Comparison of ENCODE assay signal across 21 cellular contexts in genomic region chr10:99768430-99769011, GRCh38. TPM values are rescaled to one million over a fixed set of nuclear protein-coding genes. Genes with fewer than 3 reads are reported as not detected.
DNase-seq lines count a peak whose midpoint lies in the region; ATAC-seq, FAIRE-seq and TF ChIP-seq lines count a peak whose summit lies in the region.
"Had no signal": no experiment of that assay in that cellular context is flagged by ENCODE, and none has a peak within 500 bp of the region (broad histone marks: within the 10 kb centered on the region; RNA-seq: fewer than 3 reads in every experiment).

No MANE protein-coding gene starts in this region.

- no peak overlapping the region for H2AFZ ChIP-seq in astrocyte (ENCODE audit: low read depth, low read length)
- peak overlapping the region; percentile 80 for H2AFZ ChIP-seq in neural progenitor cell (replicated peaks)

- no peak overlapping the region for H3K27ac Mint-ChIP-seq in astrocyte (ENCODE audit: unreplicated experiment)
- H3K27ac Mint-ChIP-seq in neural progenitor cell: peak overlapping the region; percentile 63
- H3K27ac Mint-ChIP-seq: CD14-positive monocyte had no signal

- H3K9me3 ChIP-seq in astrocyte (ENCODE audit: insufficient read depth, low read depth, low read length): no peaks in the 10 kb centered on the region
- H3K9me3 ChIP-seq in neural progenitor cell (ENCODE audit: low read depth): no peaks in the 10 kb centered on the region
- H3K9me3 ChIP-seq in gastrocnemius medialis: no peaks in the 10 kb centered on the region

- H4K20me1 ChIP-seq in astrocyte (ENCODE audit: insufficient read depth, low read length) (no peaks in the 10 kb centered on the region), neural progenitor cell (ENCODE audit: low read depth) (no peaks in the 10 kb centered on the region)

- H3K36me3 ChIP-seq in astrocyte (ENCODE audit: insufficient read depth, low read length) (no peaks in the 10 kb centered on the region), neural progenitor cell (no peaks in the 10 kb centered on the region), gastrocnemius medialis (no peaks in the 10 kb centered on the region)

- intact Hi-C loops in gastrocnemius medialis (cut with DNase I; ENCODE audit: low total_unique reads): no loop called here

- H3K4me3 Mint-ChIP-seq in astrocyte (ENCODE audit: unreplicated experiment) (no peak overlapping the region), neural progenitor cell (no peak overlapping the region)
- H3K4me3 Mint-ChIP-seq: CD14-positive monocyte had no signal

- H3K79me2 ChIP-seq in astrocyte (ENCODE audit: insufficient read depth, low read length): no peaks in the 10 kb centered on the region
- H3K79me2 ChIP-seq in neural progenitor cell (ENCODE audit: low read depth): no peaks in the 10 kb centered on the region

- H3K9me3 Mint-ChIP-seq in astrocyte (ENCODE audit: unreplicated experiment) (no peaks in the 10 kb centered on the region), neural progenitor cell (peaks cover 2% of the 10 kb centered on the region)

- H3K4me3 ChIP-seq in AG10803 (ENCODE audit: low read length) (no peak overlapping the region), astrocyte (ENCODE audit: insufficient read depth, low read depth, low read length) (no peak overlapping the region), neural progenitor cell (no peak overlapping the region), gastrocnemius medialis (no peak overlapping the region)
- H3K4me3 ChIP-seq: SK-N-MC had no signal

- no peaks in the 10 kb centered on the region for H3K36me3 Mint-ChIP-seq in astrocyte (ENCODE audit: low read depth, unreplicated experiment)
- peaks cover 2% of the 10 kb centered on the region for H3K36me3 Mint-ChIP-seq in neural progenitor cell

- H3K27me3 ChIP-seq in astrocyte (ENCODE audit: insufficient read depth, low read length) (no peaks in the 10 kb centered on the region), neural progenitor cell (no peaks in the 10 kb centered on the region), gastrocnemius medialis (no peaks in the 10 kb centered on the region)

- TF ChIP-seq POLR2A in gastrocnemius medialis (IDR thresholded peaks at IDR 0.05): no peak

- H3F3A ChIP-seq in neural progenitor cell (ENCODE audit: low read depth): no peaks in the 10 kb centered on the region

- H3K27me3 Mint-ChIP-seq in astrocyte (ENCODE audit: low read depth, unreplicated experiment): no peaks in the 10 kb centered on the region
- no peaks in the 10 kb centered on the region for H3K27me3 Mint-ChIP-seq in neural progenitor cell (ENCODE audit: insufficient read depth, low read depth)

- peaks cover 4% of the 10 kb centered on the region for H3K4me1 ChIP-seq in astrocyte (ENCODE audit: insufficient read depth, low read length)
- H3K4me1 ChIP-seq in neural progenitor cell: peaks cover 6% of the 10 kb centered on the region
- H3K4me1 ChIP-seq in gastrocnemius medialis: peaks cover 15 to 18% of the 10 kb centered on the region in 2 donors

- H3K4me1 Mint-ChIP-seq in astrocyte (ENCODE audit: low read depth, unreplicated experiment) (no peaks in the 10 kb centered on the region), neural progenitor cell (peaks cover 14% of the 10 kb centered on the region)

- TF ChIP-seq CTCF in AG10803 (conservative IDR thresholded peaks at IDR 0.05; ENCODE audit: low read length): no peak
- no peak for TF ChIP-seq CTCF in astrocyte (IDR thresholded peaks at IDR 0.05; ENCODE audit: insufficient read depth, low read depth, low read length)
- no peak for TF ChIP-seq CTCF in neural progenitor cell (IDR thresholded peaks at IDR 0.05)
- TF ChIP-seq CTCF in gastrocnemius medialis (IDR thresholded peaks at IDR 0.05 in 4 of 5, conservative IDR thresholded peaks at IDR 0.05 in 1 of 5): no peak

- ATAC-seq in gastrocnemius medialis: no peak
- ATAC-seq: HepG2, Right ventricle myocardium inferior had no signal

- FAIRE-seq in astrocyte (lab: Jason Lieb, UNC): no peak
- FAIRE-seq: HepG2, RCC 7860 had no signal

- peak overlapping the region; percentile 27 for H3K27ac ChIP-seq in astrocyte (ENCODE audit: low read depth, low read length)
- no peak overlapping the region for H3K27ac ChIP-seq in neural progenitor cell
- peak overlapping the region in 2 of 4 donors; percentile 4 to 20 for H3K27ac ChIP-seq in gastrocnemius medialis
- H3K27ac ChIP-seq: SK-N-MC had no signal

- peak; percentile 45 for DNase-seq in AG10803 (ENCODE audit: low read depth)
- peak; percentile 29 for DNase-seq in HCEC 1CT
- peak; percentile 19 for DNase-seq in astrocyte (ENCODE audit: low read depth)
- DNase-seq in neural progenitor cell (ENCODE audit: low spot score): peak; percentile 27
- no peak for DNase-seq in GF-D8 (lab: John Stamatoyannopoulos, UW)
- no peak for DNase-seq in GDM1 (lab: John Stamatoyannopoulos, UW)
- no peak for DNase-seq in gastrocnemius medialis
- no peak for DNase-seq in epidermal melanocyte (ENCODE audit: insufficient read length, low spot score)
- DNase-seq: DMS79; GOT3; KG1; NCI-H1436; NCI-H1930; NCI-H345; NCI-H524 treated with DMSO at 0.1 percent for 48 hours; NK-92 treated with Interleukin-12 subunit alpha and Interleukin-12 subunit beta, amount 100 ng/mL, for 24 hours had no signal

- H3K9ac ChIP-seq in astrocyte (ENCODE audit: low read length): no peak overlapping the region
- no peak overlapping the region for H3K9ac ChIP-seq in neural progenitor cell

- H3K4me2 ChIP-seq in astrocyte (ENCODE audit: low read length): peak overlapping the region; percentile 56
- peak overlapping the region; percentile 19 for H3K4me2 ChIP-seq in neural progenitor cell

- in situ Hi-C loops in gastrocnemius medialis (cut with MboI; ENCODE audit: low sequenced_read_pairs in 4 of 4): no loop called here

RNA-seq across cellular contexts. Expression of gene ABCC2, which starts 13.9 kb away (rescaled TPM):
- total RNA-seq in astrocyte (0.31 and 0.59 TPM in 2 replicates), neural progenitor cell (ENCODE audit: low replicate concordance) (0.25 and 0.26 TPM in 2 replicates), gastrocnemius medialis (1 to 10 TPM in 3 of 4 donors, under 1 TPM in 1; 0.89 to 3.2 (median 1.3) TPM)

RNA-seq across cellular contexts. Expression of gene CUTC, which starts 36.5 kb away (rescaled TPM):
- total RNA-seq in astrocyte (10.3 and 11.6 TPM in 2 replicates), neural progenitor cell (ENCODE audit: low replicate concordance) (27.8 and 36.1 TPM in 2 replicates), gastrocnemius medialis (100 to 1,000 TPM in 3 of 4 donors, 10 to 100 TPM in 1; 85.2 to 172 (median 126) TPM)

RNA-seq across cellular contexts. Expression of gene COX15, which starts 36.6 kb away (rescaled TPM):
- total RNA-seq in astrocyte (30.2 and 33.4 TPM in 2 replicates), neural progenitor cell (ENCODE audit: low replicate concordance) (49.8 and 53.5 TPM in 2 replicates), gastrocnemius medialis (10 to 100 TPM; 28.1 to 45.3 (median 32.5) TPM)

Comparison
In these comparisons a context has a peak if more than half of its experiments do, and no peak if none do; other contexts are left out.
1. DNase-seq: peak in AG10803 (single experiment), HCEC 1CT (single experiment), astrocyte (single experiment) and neural progenitor cell (single experiment); none in GF-D8 (single experiment), GDM1 (single experiment), gastrocnemius medialis (0 of 2) and epidermal melanocyte (single experiment).